Comparison of ENCODE assay signal across 32 cellular contexts in the genomic region with DNA sequence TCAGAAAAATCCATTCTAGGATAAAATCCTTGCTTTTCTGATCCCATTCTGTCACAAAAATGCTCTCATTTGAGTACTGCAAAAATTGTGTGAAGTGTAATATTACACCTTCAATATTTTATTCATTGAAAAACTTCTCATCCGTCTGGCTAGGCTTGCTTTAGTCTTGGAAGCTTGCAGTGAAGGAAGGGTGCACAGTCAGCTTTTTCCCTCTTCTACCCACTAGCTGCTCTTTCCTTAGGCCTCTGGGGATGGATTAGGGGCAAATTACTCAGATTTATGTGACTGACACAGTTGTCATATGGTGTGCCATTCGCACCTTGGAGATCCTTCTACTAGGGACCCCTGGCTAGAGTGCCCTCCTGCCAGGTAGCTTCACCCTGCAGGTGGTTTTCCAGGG. TPM values are rescaled to one million over a fixed set of nuclear protein-coding genes. Genes with fewer than 3 reads are reported as not detected.
"Had no signal": no experiment of that assay in that cellular context is flagged by ENCODE, and none has a peak within 500 bp of the region (broad histone marks: within the 10 kb centered on the region; RNA-seq: fewer than 3 reads in every experiment).

No MANE protein-coding gene starts in this region.

- H3K9me3 ChIP-seq: esophagus squamous epithelium, gastrocnemius medialis, lower lobe of right lung had no signal

- H3K4me3 Mint-ChIP-seq: naive thymus-derived CD4-positive, alpha-beta T cell had no signal

- ATAC-seq: gastrocnemius medialis; heart right ventricle; left cardiac atrium; left lung; left ventricle myocardium superior; lower lobe of right lung; naive thymus-derived CD4-positive, alpha-beta T cell had no signal

- H3K27ac ChIP-seq: coronary artery, dorsolateral prefrontal cortex, esophagus squamous epithelium, gastrocnemius medialis, heart right ventricle, left lung, lower lobe of right lung had no signal

- H3K4me1 ChIP-seq: gastrocnemius medialis, lower lobe of right lung had no signal

- FAIRE-seq: colon, endothelial cell of umbilical vein, islet of Langerhans, keratinocyte had no signal

- DNase-seq: dermis blood vessel endothelial cell; dorsolateral prefrontal cortex; effector CD4-positive, alpha-beta T cell; effector memory CD4-positive, alpha-beta T cell; esophagus squamous epithelium; foreskin fibroblast; foreskin melanocyte; gastrocnemius medialis; glutamatergic neuron; head of caudate nucleus; heart right ventricle; hippocampal formation; left cardiac atrium; left lung; left ventricle myocardium superior; lower lobe of right lung; mesendoderm; midbrain; naive thymus-derived CD4-positive, alpha-beta T cell had no signal

- H3K27me3 ChIP-seq: gastrocnemius medialis, heart right ventricle, left lung had no signal

- H3K36me3 ChIP-seq: esophagus squamous epithelium, gastrocnemius medialis, heart right ventricle, left lung, lower lobe of right lung had no signal

- H3K4me3 ChIP-seq: coronary artery, dorsolateral prefrontal cortex, esophagus squamous epithelium, gastrocnemius medialis, heart right ventricle, left lung, lower lobe of right lung had no signal

- H3K27ac Mint-ChIP-seq: naive thymus-derived CD4-positive, alpha-beta T cell had no signal

RNA-seq across cellular contexts. Expression of a gene that starts 32.1 kb away (rescaled TPM):
- total RNA-seq: dermis blood vessel endothelial cell; endothelial cell of umbilical vein; epithelial cell of proximal tubule; esophagus squamous epithelium; gastrocnemius medialis; glomerular endothelial cell; kidney epithelial cell; left lung; lower leg skin; lower lobe of right lung; lung microvascular endothelial cell; mononuclear cell; mucosa of gallbladder; naive thymus-derived CD4-positive, alpha-beta T cell had no signal
- polyA plus RNA-seq: esophagus; keratinocyte; naive thymus-derived CD4-positive, alpha-beta T cell had no signal
